ENCODE assay signal across 8 cellular contexts in the genomic region with DNA sequence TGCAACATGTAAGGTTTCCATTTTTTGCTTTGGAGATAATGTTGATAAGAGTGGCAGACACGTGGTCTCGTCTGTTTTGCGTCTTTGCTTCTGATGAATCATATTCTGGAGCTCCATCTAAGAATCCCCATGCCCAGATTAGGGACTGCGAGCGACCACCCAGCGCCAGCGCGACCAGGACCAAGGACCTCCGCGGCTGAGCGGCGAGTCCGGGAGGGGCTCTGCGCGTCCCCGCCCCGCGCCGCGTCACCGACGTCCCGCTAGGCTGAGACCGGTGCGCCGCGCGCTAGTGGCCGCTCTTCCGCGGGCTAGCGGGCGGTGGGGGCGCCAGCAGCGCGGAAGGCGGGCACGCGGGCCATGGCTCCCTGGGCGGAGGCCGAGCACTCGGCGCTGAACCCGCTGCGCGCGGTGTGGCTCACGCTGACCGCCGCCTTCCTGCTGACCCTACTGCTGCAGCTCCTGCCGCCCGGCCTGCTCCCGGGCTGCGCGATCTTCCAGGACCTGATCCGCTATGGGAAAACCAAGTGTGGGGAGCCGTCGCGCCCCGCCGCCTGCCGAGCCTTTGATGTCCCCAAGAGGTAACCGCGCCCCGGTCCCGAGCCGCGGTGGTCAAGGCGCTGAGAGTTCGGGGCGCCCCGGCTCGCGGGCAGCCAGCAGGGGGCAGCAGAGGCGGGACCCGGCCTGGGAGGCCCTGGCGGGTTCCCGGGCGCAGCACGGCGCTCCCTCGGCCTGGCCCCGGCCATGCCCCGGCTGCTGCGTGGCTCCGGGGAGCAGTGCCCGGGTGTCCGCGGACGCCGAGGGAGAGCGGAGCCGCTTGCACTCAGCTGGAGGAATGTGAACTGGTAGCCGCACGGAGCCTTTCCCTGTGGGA. TPM values are rescaled to one million over a fixed set of nuclear protein-coding genes. Genes with fewer than 3 reads are reported as not detected.
DNase-seq lines count a peak whose midpoint lies in the region; TF ChIP-seq lines count a peak whose summit lies in the region.

A gene (plus strand): TSS at position 263 of the 871 bp plus-strand sequence. CDS start 95 bp downstream, at position 358.

- H3K27ac ChIP-seq in SK-N-SH (ENCODE audit: low read depth in 2 of 2, low read length in 1 of 2) (peak within 1 kb of the TSS; percentile 74 to 92), thymus (ENCODE audit: low read depth) (peak within 1 kb of the TSS; percentile 69)

- peaks cover 17% of the 10 kb centered on the region for H3K4me1 Mint-ChIP-seq in osteocyte (ENCODE audit: unreplicated experiment)

- H3K36me3 ChIP-seq in MG63 (no peaks in the 10 kb centered on the region), SK-N-SH (replicated peaks in 1 of 2; ENCODE audit: control insufficient read depth in 1 of 2, insufficient read depth in 2 of 2, low read length in 1 of 2) (no peaks in the 10 kb centered on the region), thymus (ENCODE audit: control insufficient read depth, insufficient read depth) (no peaks in the 10 kb centered on the region)

- H3K4me3 ChIP-seq in MG63, result peak within 1 kb of the TSS; percentile 68
- H3K4me3 ChIP-seq in SK-N-SH (ENCODE audit: low read depth in 2 of 2, low read length in 1 of 2), result peak within 1 kb of the TSS; percentile 67 to 70
- H3K4me3 ChIP-seq in thymus (ENCODE audit: low read length), result peak within 1 kb of the TSS; percentile 68

- H3K79me2 ChIP-seq in SK-N-SH (ENCODE audit: insufficient read depth), result peaks cover 6% of the 10 kb centered on the region; the same call in 1 of the 2 replicates

- H3K9me3 Mint-ChIP-seq in osteocyte (ENCODE audit: unreplicated experiment), result no peaks in the 10 kb centered on the region

- H4K20me1 ChIP-seq in SK-N-SH (ENCODE audit: insufficient read depth), result no peaks in the 10 kb centered on the region

- H3K36me3 Mint-ChIP-seq in osteocyte (ENCODE audit: unreplicated experiment), result no peaks in the 10 kb centered on the region

- H3K9ac ChIP-seq in SK-N-SH, result peak within 1 kb of the TSS; percentile 79

- POLR2A ChIA-PET in SK-N-SH (lab: Yijun Ruan, JAX), result interaction anchor here (0.8 to 1.8 kb wide), 6 partner anchors 10 to 222 kb away, joined by 3 to 6 read pairs (median 4); a partner anchor contains a TSS

- peak; percentile 91 for DNase-seq in GM10266 (ENCODE audit: extremely low spot score)
- peak; percentile 78 for DNase-seq in HCEC 1CT
- DNase-seq in MG63, result peak; percentile 79
- peak; percentile 96 for DNase-seq in SK-N-SH
- peak; percentile 83 for DNase-seq in activated naive CD4-positive, alpha-beta T cell treated with anti-CD3 and anti-CD28 coated beads, Interleukin-2, amount 50 U/mL, for 16 hours
- peak; percentile 89 for DNase-seq in glomerular visceral epithelial cell (ENCODE audit: extremely low spot score)
- DNase-seq in osteocyte (ENCODE audit: extremely low spot score, unreplicated experiment), result peak; percentile 96

- H3K4me3 Mint-ChIP-seq in osteocyte (ENCODE audit: unreplicated experiment), result peak within 1 kb of the TSS; percentile 87

- no peaks in the 10 kb centered on the region for H3K9me2 ChIP-seq in SK-N-SH

- H3K9me3 ChIP-seq in MG63 (no peaks in the 10 kb centered on the region), SK-N-SH (no peaks in the 10 kb centered on the region), thymus (ENCODE audit: control insufficient read depth) (no peaks in the 10 kb centered on the region)

- H3K27ac Mint-ChIP-seq in osteocyte (ENCODE audit: unreplicated experiment), result peak within 1 kb of the TSS; percentile 87

- peak; percentile 65 for TF ChIP-seq RAD21 in SK-N-SH (IDR thresholded peaks at IDR 0.05; ENCODE audit: low read length)

- CTCF ChIA-PET in SK-N-SH (lab: Yijun Ruan, JAX), result interaction anchor here (0.6 to 3.5 kb wide), 65 partner anchors 10 to 928 kb away, joined by 3 to 22 read pairs (median 3); no protein-coding TSS in a partner anchor

- peak within 1 kb of the TSS; percentile 82 for H2AFZ ChIP-seq in SK-N-SH (ENCODE audit: low read depth)

- peak; percentile 97 for TF ChIP-seq CTCF in GM10266 (IDR thresholded peaks at IDR 0.05; ENCODE audit: control insufficient read depth, insufficient read depth, low read depth, missing control alignments)
- TF ChIP-seq CTCF in SK-N-SH (IDR thresholded peaks at IDR 0.05), result peak; percentile 83
- TF ChIP-seq CTCF in osteocyte (IDR thresholded peaks at IDR 0.05), result peak; percentile 99

- peaks cover 2% of the 10 kb centered on the region for H3K27me3 Mint-ChIP-seq in osteocyte (ENCODE audit: unreplicated experiment)

- no peak for TF ChIP-seq EP300 in SK-N-SH (IDR thresholded peaks at IDR 0.05; ENCODE audit: borderline replicate concordance in 1 of 2, low read depth in 1 of 2, low read length in 1 of 2)

- H3F3A ChIP-seq in SK-N-SH (replicated peaks; ENCODE audit: insufficient read depth), result peaks cover 7% of the 10 kb centered on the region

- peak within 1 kb of the TSS; percentile 78 for H3K4me2 ChIP-seq in SK-N-SH

- H3K27me3 ChIP-seq in MG63 (no peaks in the 10 kb centered on the region), SK-N-SH (ENCODE audit: insufficient read depth) (no peaks in the 10 kb centered on the region; the same call in 1 of the 2 replicates), thymus (ENCODE audit: control insufficient read depth, insufficient read depth) (no peaks in the 10 kb centered on the region)

- under 1% methylated on average over 6 of the region's 95 CpGs for WGBS in SK-N-SH (ENCODE audit: low lambda C conversion rate)
- under 1% methylated on average over 95 of the region's 95 CpGs for WGBS in thymus

- H3K4me1 ChIP-seq in SK-N-SH (ENCODE audit: control insufficient read depth in 1 of 2, insufficient read depth in 2 of 2, low read depth in 1 of 2, low read length in 1 of 2) (peaks cover 0 to 5% of the 10 kb centered on the region in 2 experiments; a peak in 3 of 4 replicates), thymus (ENCODE audit: control insufficient read depth, insufficient read depth, low read length) (peaks cover 8% of the 10 kb centered on the region)

TF ChIP-seq in SK-N-SH, 30 proteins besides CTCF, POLR2A, EP300 and RAD21 (continues in another document):
- no peak for TF ChIP-seq SIN3A (IDR thresholded peaks at IDR 0.05; ENCODE audit: borderline replicate concordance, low read depth, low read length)
- TF ChIP-seq, protein P1, sequence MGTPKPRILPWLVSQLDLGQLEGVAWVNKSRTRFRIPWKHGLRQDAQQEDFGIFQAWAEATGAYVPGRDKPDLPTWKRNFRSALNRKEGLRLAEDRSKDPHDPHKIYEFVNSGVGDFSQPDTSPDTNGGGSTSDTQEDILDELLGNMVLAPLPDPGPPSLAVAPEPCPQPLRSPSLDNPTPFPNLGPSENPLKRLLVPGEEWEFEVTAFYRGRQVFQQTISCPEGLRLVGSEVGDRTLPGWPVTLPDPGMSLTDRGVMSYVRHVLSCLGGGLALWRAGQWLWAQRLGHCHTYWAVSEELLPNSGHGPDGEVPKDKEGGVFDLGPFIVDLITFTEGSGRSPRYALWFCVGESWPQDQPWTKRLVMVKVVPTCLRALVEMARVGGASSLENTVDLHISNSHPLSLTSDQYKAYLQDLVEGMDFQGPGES (IDR thresholded peaks at IDR 0.05; ENCODE audit: low read depth, low read length), result no peak
- 0 out of 2 replicates have a peak, but pooled peaks have one; percentile 36 for TF ChIP-seq POLR2AphosphoS5 (IDR thresholded peaks at IDR 0.05; ENCODE audit: low read depth, low read length)
- TF ChIP-seq FOSL2 (IDR thresholded peaks at IDR 0.05; ENCODE audit: borderline replicate concordance, low read depth), result no peak
- 0 out of 2 replicates have a peak, but pooled peaks have one; percentile 5 for TF ChIP-seq RXRA (IDR thresholded peaks at IDR 0.05; ENCODE audit: borderline replicate concordance, low read depth)
- TF ChIP-seq, protein P2, sequence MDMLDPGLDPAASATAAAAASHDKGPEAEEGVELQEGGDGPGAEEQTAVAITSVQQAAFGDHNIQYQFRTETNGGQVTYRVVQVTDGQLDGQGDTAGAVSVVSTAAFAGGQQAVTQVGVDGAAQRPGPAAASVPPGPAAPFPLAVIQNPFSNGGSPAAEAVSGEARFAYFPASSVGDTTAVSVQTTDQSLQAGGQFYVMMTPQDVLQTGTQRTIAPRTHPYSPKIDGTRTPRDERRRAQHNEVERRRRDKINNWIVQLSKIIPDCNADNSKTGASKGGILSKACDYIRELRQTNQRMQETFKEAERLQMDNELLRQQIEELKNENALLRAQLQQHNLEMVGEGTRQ (IDR thresholded peaks at IDR 0.05; ENCODE audit: borderline replicate concordance, low read depth, low read length), result no peak
- TF ChIP-seq, protein P3, sequence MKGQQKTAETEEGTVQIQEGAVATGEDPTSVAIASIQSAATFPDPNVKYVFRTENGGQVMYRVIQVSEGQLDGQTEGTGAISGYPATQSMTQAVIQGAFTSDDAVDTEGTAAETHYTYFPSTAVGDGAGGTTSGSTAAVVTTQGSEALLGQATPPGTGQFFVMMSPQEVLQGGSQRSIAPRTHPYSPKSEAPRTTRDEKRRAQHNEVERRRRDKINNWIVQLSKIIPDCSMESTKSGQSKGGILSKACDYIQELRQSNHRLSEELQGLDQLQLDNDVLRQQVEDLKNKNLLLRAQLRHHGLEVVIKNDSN (IDR thresholded peaks at IDR 0.05; ENCODE audit: borderline replicate concordance, low read depth), result peak; percentile 46; the same call in 1 of the 2 replicates
- peak; percentile 40; the same call in 1 of the 2 replicates for TF ChIP-seq MXI1 (IDR thresholded peaks at IDR 0.05; ENCODE audit: low read depth, low read length)
- no peak for TF ChIP-seq NFIC (IDR thresholded peaks at IDR 0.05; ENCODE audit: borderline replicate concordance)
- peak; percentile 34; the same call in 1 of the 2 replicates for TF ChIP-seq NRF1 (IDR thresholded peaks at IDR 0.05; ENCODE audit: low read depth, low read length)
- TF ChIP-seq CHD2 (IDR thresholded peaks at IDR 0.05; ENCODE audit: low read length, partially characterized antibody), result no peak
- TF ChIP-seq FOXM1 (IDR thresholded peaks at IDR 0.05; ENCODE audit: low read depth), result no peak
- peak; percentile 54; the same call in 1 of the 2 replicates for TF ChIP-seq YY1 (IDR thresholded peaks at IDR 0.05; ENCODE audit: low read depth)
- no peak for TF ChIP-seq GATA2 (CRISPR knock-in tag; IDR thresholded peaks at IDR 0.05)
- TF ChIP-seq RCOR1 (IDR thresholded peaks at IDR 0.05; ENCODE audit: low read length), result no peak
- no peak for TF ChIP-seq FOXJ3 (CRISPR knock-in tag; IDR thresholded peaks at IDR 0.05)
- peak; percentile 54 for TF ChIP-seq TAF1 (IDR thresholded peaks at IDR 0.05; ENCODE audit: borderline replicate concordance, low read depth, low read length)

RNA-seq across cellular contexts. Expression of the gene that starts here (rescaled TPM):
- 5.2 and 12.6 TPM in 2 replicates for total RNA-seq in MG63 (2014; rRNA removed; shearing (Covaris generic); ENCODE audit: low replicate concordance)
- polyA plus RNA-seq in SK-N-SH (2012; rRNA removed) (5.1 TPM in 2 replicates), thymus (13.0 TPM)
- 5.9 and 6.4 TPM in 2 replicates for polyA plus RNA-seq in SK-N-SH (2012; cell fraction: cytosol; rRNA removed)
- 2.1 TPM in 2 replicates for polyA plus RNA-seq in SK-N-SH (2012; cell fraction: nucleus; rRNA removed)
- total RNA-seq in osteocyte, result 19.8 and 23.1 TPM in 2 replicates

Comparison
In these comparisons a context has a peak if more than half of its experiments do, and no peak if none do; other contexts are left out.
1. Peak in every context shown above with its lines: DNase-seq, H3K4me3 ChIP-seq and H3K27ac ChIP-seq.